Comparison of ENCODE assay signal across 1 cellular context in genomic region chr9:69759478-69760277, GRCh38.
A peak's percentile ranks its signal among the peaks of the same experiment; 100 is the strongest.
TF ChIP-seq lines count a peak whose summit lies in the region.

TSS of gene PTAR1 (minus strand) at chr9:69760011. CDS start at chr9:69759938, 73 bp downstream.

TF ChIP-seq in HepG2, 621 proteins besides CTCF, POLR2A, EP300 and RAD21 (continued from another document and continues in another):
- TF ChIP-seq PRDM4 (CRISPR knock-in tag; IDR thresholded peaks at IDR 0.05; ENCODE audit: borderline replicate concordance) (no peak), ZBTB33 (CRISPR knock-in tag; IDR thresholded peaks at IDR 0.05) (no peak), RCOR2 (CRISPR knock-in tag; IDR thresholded peaks at IDR 0.05) (no peak), ZNF670 (CRISPR knock-in tag; IDR thresholded peaks at IDR 0.05; ENCODE audit: borderline replicate concordance) (peak; percentile 86; the same call in 1 of the 2 replicates), ZHX2 (IDR thresholded peaks at IDR 0.05; ENCODE audit: low read depth) (no peak; the same call in 1 of the 2 replicates), ZHX2 (CRISPR knock-in tag; IDR thresholded peaks at IDR 0.05; ENCODE audit: borderline replicate concordance) (no peak), ZNF260 (CRISPR knock-in tag; IDR thresholded peaks at IDR 0.05; ENCODE audit: borderline replicate concordance, low read depth) (no peak), GABPA (IDR thresholded peaks at IDR 0.05; ENCODE audit: low read depth, low read length) (peak; percentile 82), GABPA (CRISPR knock-in tag; IDR thresholded peaks at IDR 0.05; ENCODE audit: low read depth) (peak; percentile 85), ZNF354B (CRISPR knock-in tag; IDR thresholded peaks at IDR 0.05) (no peak), ZBTB40 (IDR thresholded peaks at IDR 0.05) (no peak), ZBTB40 (CRISPR knock-in tag; IDR thresholded peaks at IDR 0.05) (no peak), WIZ (CRISPR knock-in tag; IDR thresholded peaks at IDR 0.05) (no peak), PBX2 (CRISPR knock-in tag; IDR thresholded peaks at IDR 0.05) (no peak), TOPORS (CRISPR knock-in tag; IDR thresholded peaks at IDR 0.05) (no peak), SATB2 (CRISPR knock-in tag; IDR thresholded peaks at IDR 0.05) (no peak), U2AF2 (IDR thresholded peaks at IDR 0.05; ENCODE audit: low read depth, low read length) (no peak), ZNF34 (CRISPR knock-in tag; IDR thresholded peaks at IDR 0.05; ENCODE audit: borderline replicate concordance) (no peak), SALL1 (CRISPR knock-in tag; IDR thresholded peaks at IDR 0.05) (peak; percentile 72; the same call in 1 of the 2 replicates), POLR2G (IDR thresholded peaks at IDR 0.05; ENCODE audit: low read depth, low read length) (peak; percentile 90), ZFP41 (CRISPR knock-in tag; IDR thresholded peaks at IDR 0.05; ENCODE audit: borderline replicate concordance) (no peak), ZNF557 (CRISPR knock-in tag; IDR thresholded peaks at IDR 0.05) (no peak), SRF (IDR thresholded peaks at IDR 0.05; ENCODE audit: low read depth, low read length) (no peak), HNF1B (CRISPR knock-in tag; IDR thresholded peaks at IDR 0.05) (no peak), ELF4 (CRISPR knock-in tag; IDR thresholded peaks at IDR 0.05; ENCODE audit: borderline replicate concordance) (no peak), AHR (CRISPR knock-in tag; IDR thresholded peaks at IDR 0.05) (no peak), MED8 (CRISPR knock-in tag; IDR thresholded peaks at IDR 0.05; ENCODE audit: insufficient replicate concordance) (no peak), ZNF335 (CRISPR knock-in tag; IDR thresholded peaks at IDR 0.05) (no peak), GMEB1 (CRISPR knock-in tag; IDR thresholded peaks at IDR 0.05; ENCODE audit: borderline replicate concordance) (peak; percentile 47; the same call in 1 of the 2 replicates)
